Comparison of ENCODE assay signal across 1 cellular context in genomic region chr3:47016934-47017435, GRCh38.
TF ChIP-seq lines count a peak whose summit lies in the region.

No MANE protein-coding gene starts in this region.

TF ChIP-seq in K562, 482 proteins besides CTCF, POLR2A, EP300 and RAD21 (continued from another document and continues in another):
- TF ChIP-seq USF1 (CRISPR knock-in tag; IDR thresholded peaks at IDR 0.05) (peak; percentile 24; the same call in 1 of the 2 replicates), ZNF592 (IDR thresholded peaks at IDR 0.05) (peak; percentile 52), ESRRA (IDR thresholded peaks at IDR 0.05; ENCODE audit: borderline replicate concordance, low read depth) (peak; percentile 53; the same call in 1 of the 2 replicates), GTF2A2 (tag; IDR thresholded peaks at IDR 0.05) (no peak), SNRNP70 (optimal IDR thresholded peaks at IDR 0.05; ENCODE audit: low read depth, low read length) (no peak), CREB3L1 (IDR thresholded peaks at IDR 0.05; ENCODE audit: borderline replicate concordance, low read depth) (no peak), MITF (IDR thresholded peaks at IDR 0.05) (no peak), WHSC1 (IDR thresholded peaks at IDR 0.05; ENCODE audit: low read length) (no peak), HDAC3 (IDR thresholded peaks at IDR 0.05; ENCODE audit: borderline replicate concordance, partially characterized antibody) (no peak), ZNF384 (IDR thresholded peaks at IDR 0.05; ENCODE audit: low read depth, low read length) (0 out of 2 replicates have a peak, but pooled peaks have one; percentile 8), HSF4 (CRISPR knock-in tag; IDR thresholded peaks at IDR 0.05; ENCODE audit: borderline replicate concordance) (no peak), CBX2 (IDR thresholded peaks at IDR 0.05; ENCODE audit: insufficient read depth, low read length, poor library complexity, severe bottlenecking) (no peak), MNT (conservative IDR thresholded peaks at IDR 0.05) (0 out of 4 replicates have a peak, but pooled peaks of 1 of the 2 experiments have one; percentile 18), NR4A1 (CRISPR knock-in tag; IDR thresholded peaks at IDR 0.05) (no peak), NR4A1 (tag; IDR thresholded peaks at IDR 0.05) (no peak), POLR3G (IDR thresholded peaks at IDR 0.05; ENCODE audit: extremely low read depth, insufficient read length, insufficient replicate concordance) (no peak), SOX6 (IDR thresholded peaks at IDR 0.05) (peak; percentile 46), ZNF764 (CRISPR knock-in tag; IDR thresholded peaks at IDR 0.05; ENCODE audit: low read depth) (no peak), ETS1 (conservative IDR thresholded peaks at IDR 0.05; ENCODE audit: control insufficient read depth, low read depth, low read length) (no peak), SETDB1 (IDR thresholded peaks at IDR 0.05; ENCODE audit: low read length) (no peak), TCF3 (CRISPR knock-in tag; IDR thresholded peaks at IDR 0.05) (no peak), BCL6 (CRISPR knock-in tag; IDR thresholded peaks at IDR 0.05) (no peak), AFF1 (IDR thresholded peaks at IDR 0.05; ENCODE audit: low read depth in 1 of 2, partially characterized antibody in 2 of 2) (peak in 1 of 2 experiments; percentile 18), HINFP (tag; conservative IDR thresholded peaks at IDR 0.05; ENCODE audit: low read depth) (no peak), ZNF134 (CRISPR knock-in tag; conservative IDR thresholded peaks at IDR 0.05) (no peak), HOXB6 (CRISPR knock-in tag; IDR thresholded peaks at IDR 0.05; ENCODE audit: borderline replicate concordance) (no peak), ZFX (CRISPR knock-in tag; IDR thresholded peaks at IDR 0.05) (no peak), ZNF668 (CRISPR knock-in tag; IDR thresholded peaks at IDR 0.05) (no peak), ZNF41 (CRISPR knock-in tag; conservative IDR thresholded peaks at IDR 0.05) (no peak), ZNF217 (CRISPR knock-in tag; IDR thresholded peaks at IDR 0.05) (no peak), HDGF (IDR thresholded peaks at IDR 0.05) (no peak), BCOR (IDR thresholded peaks at IDR 0.05) (no peak), RBM17 (IDR thresholded peaks at IDR 0.05; ENCODE audit: borderline replicate concordance, low read depth, low read length) (no peak), TFE3 (CRISPR knock-in tag; IDR thresholded peaks at IDR 0.05) (no peak), TEAD4 (IDR thresholded peaks at IDR 0.05; ENCODE audit: low read length) (peak; percentile 59; the same call in 1 of the 2 replicates), TEAD4 (CRISPR knock-in tag; IDR thresholded peaks at IDR 0.05; ENCODE audit: borderline replicate concordance) (no peak), PTBP1 (IDR thresholded peaks at IDR 0.05; ENCODE audit: low read depth, low read length) (no peak), NFRKB (IDR thresholded peaks at IDR 0.05; ENCODE audit: low read depth) (no peak), ZNF12 (CRISPR knock-in tag; IDR thresholded peaks at IDR 0.05) (no peak), TSHZ1 (CRISPR knock-in tag; IDR thresholded peaks at IDR 0.05) (no peak)
